In genomic region chr17:75779250-75779986, GRCh38 we compare ENCODE assay signal across 1 cellular context.
TF ChIP-seq lines count a peak whose summit lies in the region.

No MANE protein-coding gene starts in this region.

TF ChIP-seq in HEK293, 187 proteins besides CTCF, POLR2A, EP300 and RAD21 (continued from another document and continues in another):
- TF ChIP-seq KLF10 (tag by site-specific recombination; IDR thresholded peaks at IDR 0.05) (peak; percentile 70; the same call in 1 of the 2 replicates), ZNF121 (tag by site-specific recombination; IDR thresholded peaks at IDR 0.05) (no peak; the same call in 1 of the 2 replicates), ZNF324 (tag by site-specific recombination; IDR thresholded peaks at IDR 0.05) (peak; percentile 89; the same call in 1 of the 2 replicates), RBAK (tag by site-specific recombination; IDR thresholded peaks at IDR 0.05) (no peak), ZNF311 (tag by site-specific recombination; IDR thresholded peaks at IDR 0.05; ENCODE audit: borderline replicate concordance) (no peak), ZNF174 (tag by site-specific recombination; IDR thresholded peaks at IDR 0.05) (no peak), ZSCAN18 (tag by site-specific recombination; IDR thresholded peaks at IDR 0.05) (peak; percentile 55; the same call in 1 of the 2 replicates), ZFP37 (tag by site-specific recombination; IDR thresholded peaks at IDR 0.05) (peak; percentile 77; the same call in 1 of the 2 replicates), ZNF211 (tag by site-specific recombination; IDR thresholded peaks at IDR 0.05; ENCODE audit: low read depth) (no peak), ZNF670 (tag by site-specific recombination; IDR thresholded peaks at IDR 0.05; ENCODE audit: low read depth) (no peak), MEIS1 (CRISPR knock-in tag; IDR thresholded peaks at IDR 0.05; ENCODE audit: borderline replicate concordance) (no peak), HOXD13 (CRISPR knock-in tag; IDR thresholded peaks at IDR 0.05; ENCODE audit: borderline replicate concordance) (no peak), HIC1 (tag by site-specific recombination; IDR thresholded peaks at IDR 0.05) (no peak), ZNF155 (tag by site-specific recombination; IDR thresholded peaks at IDR 0.05) (no peak), ZBTB8A (tag by site-specific recombination; IDR thresholded peaks at IDR 0.05) (peak; percentile 27; the same call in 1 of the 2 replicates), GLI2 (tag by site-specific recombination; IDR thresholded peaks at IDR 0.05; ENCODE audit: borderline replicate concordance, low read depth) (no peak), BCL6B (tag by site-specific recombination; IDR thresholded peaks at IDR 0.05) (no peak), ZNF24 (tag by site-specific recombination; IDR thresholded peaks at IDR 0.05) (0 out of 2 replicates have a peak, but pooled peaks have one; percentile 46), ZNF623 (tag by site-specific recombination; IDR thresholded peaks at IDR 0.05) (no peak; the same call in 1 of the 2 replicates), YY1 (tag by site-specific recombination; IDR thresholded peaks at IDR 0.05) (peak; percentile 62), ZNF529 (tag by site-specific recombination; IDR thresholded peaks at IDR 0.05; ENCODE audit: insufficient replicate concordance) (no peak), FEZF1 (tag by site-specific recombination; IDR thresholded peaks at IDR 0.05) (no peak), ZBTB17 (tag by site-specific recombination; IDR thresholded peaks at IDR 0.05) (peak; percentile 96), KLF17 (tag by site-specific recombination; IDR thresholded peaks at IDR 0.05) (peak; percentile 97), ZNF501 (tag by site-specific recombination; IDR thresholded peaks at IDR 0.05) (peak; percentile 82), KLF7 (tag by site-specific recombination; IDR thresholded peaks at IDR 0.05; ENCODE audit: borderline replicate concordance) (peak; percentile 37; the same call in 1 of the 2 replicates), HOXC10 (CRISPR knock-in tag; IDR thresholded peaks at IDR 0.05) (no peak), ZBTB11 (tag by site-specific recombination; conservative IDR thresholded peaks at IDR 0.05; ENCODE audit: low read depth) (peak; percentile 73), ZNF747 (tag by site-specific recombination; IDR thresholded peaks at IDR 0.05) (no peak), ZBTB20 (tag by site-specific recombination; IDR thresholded peaks at IDR 0.05) (peak; percentile 25; the same call in 1 of the 2 replicates), ZNF148 (tag by site-specific recombination; IDR thresholded peaks at IDR 0.05; ENCODE audit: borderline replicate concordance) (no peak), ZNF544 (tag by site-specific recombination; IDR thresholded peaks at IDR 0.05) (no peak), ZNF560 (tag by site-specific recombination; IDR thresholded peaks at IDR 0.05; ENCODE audit: borderline replicate concordance) (no peak), ZFHX2 (tag by site-specific recombination; conservative IDR thresholded peaks at IDR 0.05) (peak; percentile 84), ZNF280C (tag by site-specific recombination; IDR thresholded peaks at IDR 0.05) (no peak), KLF9 (tag by site-specific recombination; IDR thresholded peaks at IDR 0.05; ENCODE audit: low read depth) (no peak), ZNF433 (tag by site-specific recombination; IDR thresholded peaks at IDR 0.05; ENCODE audit: low read depth) (peak; percentile 36; the same call in 1 of the 2 replicates), ZBTB6 (tag by site-specific recombination; IDR thresholded peaks at IDR 0.05) (peak; percentile 36; the same call in 1 of the 2 replicates), ZNF391 (tag by site-specific recombination; IDR thresholded peaks at IDR 0.05; ENCODE audit: borderline replicate concordance, low read depth) (peak; percentile 94), ZBTB49 (tag by site-specific recombination; IDR thresholded peaks at IDR 0.05; ENCODE audit: low read depth) (no peak), ZNF654 (tag by site-specific recombination; IDR thresholded peaks at IDR 0.05; ENCODE audit: low read depth) (no peak), PRDM1 (tag by site-specific recombination; IDR thresholded peaks at IDR 0.05) (no peak), ZBTB48 (tag by site-specific recombination; IDR thresholded peaks at IDR 0.05) (no peak)
